ENCODE assay signal across 8 cellular contexts in genomic region chr17:82022310-82022980, GRCh38. TPM values are rescaled to one million over a fixed set of nuclear protein-coding genes. Genes with fewer than 3 reads are reported as not detected.
DNase-seq lines count a peak whose midpoint lies in the region; ATAC-seq and TF ChIP-seq lines count a peak whose summit lies in the region.

Gene CENPX, minus strand, starts transcription at chr17:82022878. Its CDS starts 17 bp downstream, at chr17:82022861.

- intact Hi-C loops in HCT116 (cut with micrococcal nuclease) = loop anchor here (5.0 kb wide), 2 partner anchors 110 to 730 kb away; partner anchors contain the start of genes PCYT2 and TBCD
- intact Hi-C loops in heart left ventricle (cut with DNase I) = loop anchor here in 6 of 10 donors (2.0 to 10.0 kb wide), 5 partner anchors 45 to 162 kb away; partner anchors contain the start of genes ASPSCR1 (in 4 of the 6) and P4HB (in 2 of the 6)
- intact Hi-C loops in sciatic nerve (cut with DNase I) = no loop called here

- H3K36me3 ChIP-seq in HCT116 (ENCODE audit: control insufficient read depth in 1 of 2, insufficient read depth in 2 of 2, low read length in 2 of 2) (peaks cover 0 to 10% of the 10 kb centered on the region in 2 experiments; a peak in 1 of 4 replicates), heart left ventricle (peaks cover 0 to 14% (median 6%) of the 10 kb centered on the region in 9 donors)

- TSS peak; percentile 72 for BruUV-seq in HCT116 (replicated peaks; lab: Mats Ljungman, UMichigan)

- H3K4me3 ChIP-seq in HCT116 (replicated peaks in 1 of 2; ENCODE audit: low read depth in 1 of 2, low read length in 2 of 2) = peak within 1 kb of the TSS; percentile 89 to 100
- H3K4me3 ChIP-seq in heart left ventricle = peak within 1 kb of the TSS; percentile 77 to 99 (median 94)

- peaks cover 14% of the 10 kb centered on the region for H3K36me3 Mint-ChIP-seq in activated CD4-positive, alpha-beta memory T cell treated with anti-CD3 and anti-CD28 coated beads, Interleukin-2, amount 10 ng/mL, durations not matched to agents 7 days and 5 days (ENCODE audit: low read depth)

- DNase-seq in HCT116 (ENCODE audit: low read depth, low spot score) (no peak), heart left ventricle (no peak), sciatic nerve (ENCODE audit: low spot score) (no peak), putamen (ENCODE audit: low spot score) (no peak), NCI-H748 (lab: John Stamatoyannopoulos, UW; ENCODE audit: unreplicated experiment) (no peak), hypothalamus (lab: John Stamatoyannopoulos, UW) (no peak)
- no peak for DNase-seq in activated CD4-positive, alpha-beta memory T cell treated with anti-CD3 and anti-CD28 coated beads, Interleukin-2, amount 10 ng/mL, durations not matched to agents 7 days and 5 days

- H3K27ac ChIP-seq in C4-2B (peak within 1 kb of the TSS; percentile 99), HCT116 (ENCODE audit: low read depth, low read length) (peak within 1 kb of the TSS; percentile 96), heart left ventricle (peak within 1 kb of the TSS in 11 of 12 donors; percentile 32 to 85 (median 73))

- ATAC-seq in HCT116 (peak; percentile 0; the same call in 1 of the 2 replicates), heart left ventricle (no peak), sciatic nerve (no peak)

- no peaks in the 10 kb centered on the region for H3K9me3 ChIP-seq in HCT116 (ENCODE audit: control insufficient read depth in 1 of 2, insufficient read depth in 1 of 2, low read depth in 1 of 2, low read length in 2 of 2)
- H3K9me3 ChIP-seq in heart left ventricle = no peaks in the 10 kb centered on the region

- H3K27me3 ChIP-seq in HCT116 (ENCODE audit: insufficient read depth, low read length) = no peaks in the 10 kb centered on the region
- no peaks in the 10 kb centered on the region for H3K27me3 ChIP-seq in heart left ventricle

- peaks cover 39% of the 10 kb centered on the region for H3K4me1 Mint-ChIP-seq in activated CD4-positive, alpha-beta memory T cell treated with anti-CD3 and anti-CD28 coated beads, Interleukin-2, amount 10 ng/mL, durations not matched to agents 7 days and 5 days

- H3K4me3 Mint-ChIP-seq in activated CD4-positive, alpha-beta memory T cell treated with anti-CD3 and anti-CD28 coated beads, Interleukin-2, amount 10 ng/mL, durations not matched to agents 7 days and 5 days = peak within 1 kb of the TSS; percentile 82

- H2AFZ ChIP-seq in HCT116 (ENCODE audit: low read depth, low read length, poor library complexity, severe bottlenecking) = no peak within 1 kb of the TSS

- H3K4me1 ChIP-seq in HCT116 (ENCODE audit: control insufficient read depth in 1 of 2, insufficient read depth in 2 of 2, low read length in 2 of 2) (peaks cover 29 to 47% of the 10 kb centered on the region in 2 experiments), heart left ventricle (peaks cover 5 to 37% (median 23%) of the 10 kb centered on the region in 12 donors)

- POLR2A ChIA-PET in HCT116 (lab: Charles Lee) = interaction anchor here (0.6 to 1.9 kb wide), 16 partner anchors 9 to 473 kb away, joined by 3 to 6 read pairs (median 4); partner anchors contain the start of genes DCXR, MAFG and RAC3
- POLR2A ChIA-PET in activated CD4-positive, alpha-beta memory T cell treated with anti-CD3 and anti-CD28 coated beads, Interleukin-2, amount 10 ng/mL, durations not matched to agents 7 days and 5 days (lab: Charles Lee) = interaction anchor here (0.6 to 5.1 kb wide), 14 partner anchors 9 to 319 kb away, joined by 3 to 41 read pairs (median 4); partner anchors contain the start of genes ARHGDIA, DCXR, FASN and MRPL12

- CTCF ChIA-PET in HCT116 (lab: Charles Lee) = interaction anchor here (0.6 to 5.3 kb wide), 23 partner anchors 8 to 347 kb away, joined by 3 to 151 read pairs (median 5); partner anchors contain the start of genes ARHGDIA, DCXR, MAFG and NOTUM
- CTCF ChIA-PET in activated CD4-positive, alpha-beta memory T cell treated with anti-CD3 and anti-CD28 coated beads, Interleukin-2, amount 10 ng/mL, durations not matched to agents 7 days and 5 days (lab: Charles Lee) = interaction anchor here (0.8 to 4.3 kb wide), 7 partner anchors 15 to 184 kb away, joined by 3 to 73 read pairs (median 5); partner anchors contain the start of genes ASPSCR1, DCXR, FASN and NOTUM

- H3K9me3 Mint-ChIP-seq in activated CD4-positive, alpha-beta memory T cell treated with anti-CD3 and anti-CD28 coated beads, Interleukin-2, amount 10 ng/mL, durations not matched to agents 7 days and 5 days = no peaks in the 10 kb centered on the region

- no peak for TF ChIP-seq RAD21 in HCT116 (IDR thresholded peaks at IDR 0.05; ENCODE audit: low read depth)

- RAD21 ChIA-PET in HCT116 (lab: Charles Lee; ENCODE audit: low non-redundant PET in 1 of 2, low total read pairs in 2 of 2, uncharacterized antibody in 2 of 2, unreplicated experiment in 2 of 2) = interaction anchor here (0.6 to 5.3 kb wide), 9 partner anchors 15 to 288 kb away, joined by 3 to 50 read pairs (median 6); partner anchors contain the start of genes NOTUM (in 2 of the 2) and DCXR (in 1 of the 2)

- H3K9ac ChIP-seq in HCT116 (ENCODE audit: low read length) = peak within 1 kb of the TSS; percentile 98

- TF ChIP-seq CTCF in C4-2B (conservative IDR thresholded peaks at IDR 0.05) (no peak), HCT116 (IDR thresholded peaks at IDR 0.05 in 2 of 3, conservative IDR thresholded peaks at IDR 0.05 in 1 of 3; ENCODE audit: borderline replicate concordance in 1 of 3, insufficient read depth in 1 of 3, low read depth in 2 of 3, low read length in 2 of 3) (no peak), heart left ventricle (IDR thresholded peaks at IDR 0.05) (no peak)

- H4K20me1 ChIP-seq in HCT116 (ENCODE audit: insufficient read depth) = peaks cover 4% of the 10 kb centered on the region; the same call in 1 of the 2 replicates

- H3K27ac Mint-ChIP-seq in activated CD4-positive, alpha-beta memory T cell treated with anti-CD3 and anti-CD28 coated beads, Interleukin-2, amount 10 ng/mL, durations not matched to agents 7 days and 5 days = peak within 1 kb of the TSS; percentile 60

- WGBS in heart left ventricle, 4 donors = 1% methylated on average over 20 to 64 of the region's 64 CpGs

- no peaks in the 10 kb centered on the region for H3K27me3 Mint-ChIP-seq in activated CD4-positive, alpha-beta memory T cell treated with anti-CD3 and anti-CD28 coated beads, Interleukin-2, amount 10 ng/mL, durations not matched to agents 7 days and 5 days

- H3K79me2 ChIP-seq in HCT116 (ENCODE audit: insufficient read depth, low read length) = peaks cover 46% of the 10 kb centered on the region

- H3K9me2 ChIP-seq in HCT116 (ENCODE audit: insufficient read depth) = no peaks in the 10 kb centered on the region

- peak within 1 kb of the TSS; percentile 99 for H3K4me2 ChIP-seq in HCT116 (ENCODE audit: low read length)

- peak; percentile 57 for TF ChIP-seq POLR2A in HCT116 (IDR thresholded peaks at IDR 0.05; ENCODE audit: borderline replicate concordance, extremely low read depth, insufficient read depth, insufficient read length)
- TF ChIP-seq POLR2A in heart left ventricle (IDR thresholded peaks at IDR 0.05) = peak in 1 of 2 donors; percentile 58

TF ChIP-seq in HCT116, 20 proteins besides CTCF, POLR2A, EP300 and RAD21 (continues in another document):
- TF ChIP-seq CBX3 (IDR thresholded peaks at IDR 0.05; ENCODE audit: low read depth) (no peak), ZFX (IDR thresholded peaks at IDR 0.05) (peak; percentile 55; the same call in 1 of the 2 replicates), POLR2AphosphoS5 (IDR thresholded peaks at IDR 0.05; ENCODE audit: low read depth, low read length) (peak; percentile 87), ELF1 (IDR thresholded peaks at IDR 0.05; ENCODE audit: borderline replicate concordance, low read depth) (no peak), ZBTB33 (IDR thresholded peaks at IDR 0.05; ENCODE audit: extremely low read depth, insufficient replicate concordance, low read length) (no peak), CEBPB (IDR thresholded peaks at IDR 0.05; ENCODE audit: low read depth) (no peak), EGR1 (IDR thresholded peaks at IDR 0.05; ENCODE audit: low read depth) (no peak), EZH2phosphoT487 (IDR thresholded peaks at IDR 0.05; ENCODE audit: borderline replicate concordance) (no peak), YY1 (IDR thresholded peaks at IDR 0.05; ENCODE audit: extremely low read depth, insufficient replicate concordance, low read depth, low read length) (peak; percentile 73), TCF7L2 (IDR thresholded peaks at IDR 0.05; ENCODE audit: borderline replicate concordance, extremely low read depth, insufficient read depth, insufficient read length) (no peak)

RNA-seq across cellular contexts. Expression of gene CENPX, which starts in this region (rescaled TPM):
- total RNA-seq in HCT116 (2021; ENCODE audit: unreplicated experiment) = 184 TPM
- 149 and 157 TPM in 2 replicates for polyA plus RNA-seq in HCT116 (2012)
- total RNA-seq in activated CD4-positive, alpha-beta memory T cell treated with anti-CD3 and anti-CD28 coated beads, Interleukin-2, amount 10 ng/mL, durations not matched to agents 7 days and 5 days = 10 to 100 TPM; 52.7 to 54.7 TPM
- 10 to 100 TPM; 16.8 to 62.0 (median 23.8) TPM for total RNA-seq in heart left ventricle
- polyA plus RNA-seq in heart left ventricle = 100 to 1,000 TPM in 1 of 2 donors, 10 to 100 TPM in 1; 37.3 to 126 TPM
- total RNA-seq in sciatic nerve = 33.6 TPM
